ENCODE assay signal across 1 cellular context in genomic region chr4:80201326-80202151, GRCh38.
TF ChIP-seq lines count a peak whose summit lies in the region.

No MANE protein-coding gene starts in this region.

TF ChIP-seq in HEK293, 187 proteins besides CTCF, POLR2A, EP300 and RAD21 (continued from another document):
- peak; percentile 36; the same call in 1 of the 2 replicates for TF ChIP-seq PATZ1 (tag by site-specific recombination; IDR thresholded peaks at IDR 0.05)
- no peak for TF ChIP-seq ZNF792 (tag by site-specific recombination; IDR thresholded peaks at IDR 0.05)
- TF ChIP-seq EGR2 (tag by site-specific recombination; IDR thresholded peaks at IDR 0.05; ENCODE audit: low read depth): peak; percentile 23; the same call in 1 of the 2 replicates
- peak; percentile 26 for TF ChIP-seq ZBTB26 (tag by site-specific recombination; optimal IDR thresholded peaks at IDR 0.05)
- TF ChIP-seq ZFHX2 (tag by site-specific recombination; conservative IDR thresholded peaks at IDR 0.05): peak; percentile 83
- 0 out of 2 replicates have a peak, but pooled peaks have one; percentile 5 for TF ChIP-seq GLIS1 (tag by site-specific recombination; IDR thresholded peaks at IDR 0.05)
- 0 out of 2 replicates have a peak, but pooled peaks have one; percentile 45 for TF ChIP-seq ZNF843 (tag by site-specific recombination; IDR thresholded peaks at IDR 0.05)
- TF ChIP-seq ZSCAN4 (tag by site-specific recombination; IDR thresholded peaks at IDR 0.05): peak; percentile 66
- TF ChIP-seq GLIS2 (tag by site-specific recombination; IDR thresholded peaks at IDR 0.05): 0 out of 2 replicates have a peak, but pooled peaks have one; percentile 1
